ENCODE assay signal across 8 cellular contexts in genomic region chr2:22904126-22904684, GRCh38.
DNase-seq lines count a peak whose midpoint lies in the region; ATAC-seq, FAIRE-seq and TF ChIP-seq lines count a peak whose summit lies in the region.

No MANE protein-coding gene starts in this region.

- peak; percentile 23 for DNase-seq in stimulated activated naive CD8-positive, alpha-beta T cell treated with anti-CD3 and anti-CD28 coated beads, Interleukin-15, Interleukin-2, amounts not matched to agents 100 U/mL and 50 U/mL, for 24 hours
- DNase-seq in stimulated activated naive CD8-positive, alpha-beta T cell treated with anti-CD3 and anti-CD28 coated beads, Interleukin-15, amount 100 ng/mL, for 72 hours: no peak
- DNase-seq in epithelial cell of esophagus (ENCODE audit: low read depth) (peak; percentile 1), small intestine (peak; percentile 40), retina (no peak)

- no peak overlapping the region for H3K4me3 Mint-ChIP-seq in stimulated activated naive CD8-positive, alpha-beta T cell treated with anti-CD3 and anti-CD28 coated beads, Interleukin-15, amount 100 ng/mL, for 72 hours

- H3K27me3 ChIP-seq in Loucy (ENCODE audit: insufficient read depth, low read length, poor library complexity, severe bottlenecking) (no peaks in the 10 kb centered on the region), small intestine (ENCODE audit: control insufficient read depth in 2 of 2, insufficient read depth in 2 of 2, low read length in 2 of 2) (no peaks in the 10 kb centered on the region)

- H3K27ac ChIP-seq in small intestine (ENCODE audit: low read depth in 1 of 2, low read length in 1 of 2): no peak overlapping the region

- ATAC-seq in stimulated activated naive CD8-positive, alpha-beta T cell treated with anti-CD3 and anti-CD28 coated beads, Interleukin-15, Interleukin-2, amounts not matched to agents 100 U/mL and 50 U/mL, for 24 hours: no peak
- ATAC-seq in stimulated activated naive CD8-positive, alpha-beta T cell treated with anti-CD3 and anti-CD28 coated beads, Interleukin-15, amount 100 ng/mL, for 72 hours: no peak
- ATAC-seq in HG03378 (IDR thresholded peaks at IDR 0.05; ENCODE audit: unreplicated experiment) (no peak), GM21447 (IDR thresholded peaks at IDR 0.05; ENCODE audit: unreplicated experiment) (no peak)

- H3K79me2 ChIP-seq in Loucy (ENCODE audit: insufficient read depth, low read length): no peaks in the 10 kb centered on the region

- no peak overlapping the region for H2AFZ ChIP-seq in Loucy (ENCODE audit: low read length)

- H3K9me2 ChIP-seq in Loucy (replicated peaks; ENCODE audit: low read depth, low read length): no peaks in the 10 kb centered on the region

- no peak for FAIRE-seq in small intestine (lab: Jason Lieb, UNC)

- WGBS in small intestine, 3 donors: 37 to 53% (median 51%) methylated on average over 6 of the region's 6 CpGs

- no peak overlapping the region for H3K9ac ChIP-seq in Loucy (ENCODE audit: low read depth, low read length, poor library complexity, severe bottlenecking)

- no peaks in the 10 kb centered on the region for H3K4me1 Mint-ChIP-seq in stimulated activated naive CD8-positive, alpha-beta T cell treated with anti-CD3 and anti-CD28 coated beads, Interleukin-15, amount 100 ng/mL, for 72 hours

- TF ChIP-seq CTCF in Loucy (conservative IDR thresholded peaks at IDR 0.05; ENCODE audit: low read length): peak; percentile 66
- TF ChIP-seq CTCF in epithelial cell of esophagus (IDR thresholded peaks at IDR 0.05; ENCODE audit: insufficient read depth, low read depth, low read length, missing control alignments): peak; percentile 29

- H3K27ac Mint-ChIP-seq in stimulated activated naive CD8-positive, alpha-beta T cell treated with anti-CD3 and anti-CD28 coated beads, Interleukin-15, amount 100 ng/mL, for 72 hours: no peak overlapping the region

- no peaks in the 10 kb centered on the region for H3F3A ChIP-seq in Loucy (ENCODE audit: low read depth)

- H3K4me1 ChIP-seq in Loucy (ENCODE audit: insufficient read depth, low read length, poor library complexity, severe bottlenecking) (no peaks in the 10 kb centered on the region), small intestine (ENCODE audit: control insufficient read depth in 2 of 2, insufficient read depth in 1 of 2, low read depth in 1 of 2, low read length in 1 of 2) (no peaks in the 10 kb centered on the region)

- H4K20me1 ChIP-seq in Loucy (ENCODE audit: insufficient read depth, low read length, poor library complexity, severe bottlenecking): no peaks in the 10 kb centered on the region

- H3K27me3 Mint-ChIP-seq in stimulated activated naive CD8-positive, alpha-beta T cell treated with anti-CD3 and anti-CD28 coated beads, Interleukin-15, amount 100 ng/mL, for 72 hours: peaks cover 8% of the 10 kb centered on the region

- H3K36me3 ChIP-seq in Loucy (ENCODE audit: insufficient read depth, low read length) (no peaks in the 10 kb centered on the region), small intestine (ENCODE audit: control insufficient read depth in 2 of 2, insufficient read depth in 2 of 2, low read length in 2 of 2) (no peaks in the 10 kb centered on the region)

- H3K4me3 ChIP-seq in Loucy (ENCODE audit: low read length, poor library complexity, severe bottlenecking) (no peak overlapping the region), epithelial cell of esophagus (ENCODE audit: low read length) (no peak overlapping the region), small intestine (ENCODE audit: low read depth in 1 of 2, low read length in 2 of 2) (no peak overlapping the region)

- H3K4me2 ChIP-seq in Loucy (ENCODE audit: low read depth, low read length, poor library complexity, severe bottlenecking): no peak overlapping the region

- no peaks in the 10 kb centered on the region for H3K9me3 Mint-ChIP-seq in stimulated activated naive CD8-positive, alpha-beta T cell treated with anti-CD3 and anti-CD28 coated beads, Interleukin-15, amount 100 ng/mL, for 72 hours

- H3K9me3 ChIP-seq in Loucy (ENCODE audit: insufficient read depth, low read depth, low read length) (no peaks in the 10 kb centered on the region), small intestine (ENCODE audit: control insufficient read depth, low read depth) (no peaks in the 10 kb centered on the region)

Comparison
In these comparisons a context has a peak if more than half of its experiments do, and no peak if none do; other contexts are left out.
1. DNase-seq: peak in stimulated activated naive CD8-positive, alpha-beta T cell treated with anti-CD3 and anti-CD28 coated beads, Interleukin-15, Interleukin-2, amounts not matched to agents 100 U/mL and 50 U/mL, for 24 hours (single experiment), epithelial cell of esophagus (single experiment) and small intestine (single experiment); none in stimulated activated naive CD8-positive, alpha-beta T cell treated with anti-CD3 and anti-CD28 coated beads, Interleukin-15, amount 100 ng/mL, for 72 hours (0 of 2) and retina (single experiment).